Comparison of ENCODE assay signal across 17 cellular contexts in the genomic region with DNA sequence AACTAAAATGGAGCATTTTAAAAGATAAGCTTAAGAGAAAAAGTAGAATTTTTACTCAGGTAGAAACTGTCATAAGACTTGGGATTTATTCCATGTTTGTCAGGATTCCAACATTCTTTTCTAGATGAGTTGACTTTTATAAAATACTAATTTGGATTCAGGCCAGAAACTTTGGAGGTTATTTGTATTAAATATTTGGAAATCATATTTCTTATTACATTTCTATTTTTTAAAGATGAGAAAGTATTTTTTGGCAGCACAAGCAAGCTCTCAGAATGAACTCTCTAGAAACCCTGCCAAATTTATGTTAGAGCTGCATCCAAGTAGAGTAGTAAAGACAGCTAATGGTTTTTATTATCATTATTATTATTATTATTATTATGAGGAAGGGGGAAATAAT.
"Had no signal": no experiment of that assay in that cellular context is flagged by ENCODE, and none has a peak within 500 bp of the region (broad histone marks: within the 10 kb centered on the region; RNA-seq: fewer than 3 reads in every experiment).

No MANE protein-coding gene starts in this region.

- ATAC-seq: activated CD4-positive, alpha-beta T cell treated with anti-CD3 and anti-CD28 coated beads for 36 hours; activated T-cell treated with anti-CD3 and anti-CD28 coated beads, Interleukin-2, amount 50 U/mL, for 4 hours; foreskin keratinocyte; left ventricle myocardium superior; stimulated activated effector memory CD8-positive, alpha-beta T cell treated with anti-CD3 and anti-CD28 coated beads, Interleukin-12 subunit alpha, Interleukin-12 subunit beta, amount 100 ng/mL, for 72 hours; T-helper 17 cell had no signal

- H3K4me1 ChIP-seq: foreskin keratinocyte, thyroid gland, uterus had no signal

- H3K4me3 Mint-ChIP-seq: activated CD4-positive, alpha-beta memory T cell treated with anti-CD3 and anti-CD28 coated beads for 36 hours; activated CD4-positive, alpha-beta T cell treated with anti-CD3 and anti-CD28 coated beads for 36 hours; activated naive CD4-positive, alpha-beta T cell treated with anti-CD3 and anti-CD28 coated beads, Interleukin-2, amount 50 U/mL, for 24 hours; activated T-cell treated with anti-CD3 and anti-CD28 coated beads, Interleukin-2, amount 50 U/mL, for 4 hours; brain; neural crest cell; stimulated activated effector memory CD8-positive, alpha-beta T cell treated with anti-CD3 and anti-CD28 coated beads, Interleukin-12 subunit alpha, Interleukin-12 subunit beta, amount 100 ng/mL, for 72 hours; T-helper 17 cell had no signal

- DNase-seq: activated CD4-positive, alpha-beta memory T cell treated with anti-CD3 and anti-CD28 coated beads for 36 hours; activated CD4-positive, alpha-beta T cell treated with anti-CD3 and anti-CD28 coated beads for 36 hours; activated effector memory CD4-positive, alpha-beta T cell treated with Interleukin-2 at 50 U/mL for 16 hours; activated T-cell treated with anti-CD3 and anti-CD28 coated beads, Interleukin-2, amount 50 U/mL, for 4 hours; amniotic stem cell; foreskin keratinocyte; glutamatergic neuron; kidney glomerular epithelial cell; left ventricle myocardium superior; mesendoderm; T-helper 17 cell; thyroid gland; uterus had no signal

- H3K27ac Mint-ChIP-seq: activated CD4-positive, alpha-beta memory T cell treated with anti-CD3 and anti-CD28 coated beads for 36 hours; activated CD4-positive, alpha-beta T cell treated with anti-CD3 and anti-CD28 coated beads for 36 hours; activated naive CD4-positive, alpha-beta T cell treated with anti-CD3 and anti-CD28 coated beads, Interleukin-2, amount 50 U/mL, for 24 hours; stimulated activated effector memory CD8-positive, alpha-beta T cell treated with anti-CD3 and anti-CD28 coated beads, Interleukin-12 subunit alpha, Interleukin-12 subunit beta, amount 100 ng/mL, for 72 hours; T-helper 17 cell had no signal

- H3K4me3 ChIP-seq: thyroid gland, uterus had no signal

- H3K4me1 Mint-ChIP-seq: activated CD4-positive, alpha-beta T cell treated with anti-CD3 and anti-CD28 coated beads for 36 hours; activated naive CD4-positive, alpha-beta T cell treated with anti-CD3 and anti-CD28 coated beads, Interleukin-2, amount 50 U/mL, for 24 hours; stimulated activated effector memory CD8-positive, alpha-beta T cell treated with anti-CD3 and anti-CD28 coated beads, Interleukin-12 subunit alpha, Interleukin-12 subunit beta, amount 100 ng/mL, for 72 hours; T-helper 17 cell had no signal

- H3K9me3 ChIP-seq: thyroid gland, uterus had no signal

- H3K27ac ChIP-seq: foreskin keratinocyte, thyroid gland, uterus had no signal

- H3K36me3 Mint-ChIP-seq: activated CD4-positive, alpha-beta memory T cell treated with anti-CD3 and anti-CD28 coated beads for 36 hours; activated naive CD4-positive, alpha-beta T cell treated with anti-CD3 and anti-CD28 coated beads, Interleukin-2, amount 50 U/mL, for 24 hours; brain; stimulated activated effector memory CD8-positive, alpha-beta T cell treated with anti-CD3 and anti-CD28 coated beads, Interleukin-12 subunit alpha, Interleukin-12 subunit beta, amount 100 ng/mL, for 72 hours had no signal

- H3K27me3 Mint-ChIP-seq: activated CD4-positive, alpha-beta memory T cell treated with anti-CD3 and anti-CD28 coated beads for 36 hours; brain; T-helper 17 cell had no signal

- H3K36me3 ChIP-seq: thyroid gland, uterus had no signal

- H3K27me3 ChIP-seq: foreskin keratinocyte, thyroid gland, uterus had no signal

- H3K9me3 Mint-ChIP-seq: activated CD4-positive, alpha-beta memory T cell treated with anti-CD3 and anti-CD28 coated beads for 36 hours; activated naive CD4-positive, alpha-beta T cell treated with anti-CD3 and anti-CD28 coated beads, Interleukin-2, amount 50 U/mL, for 24 hours; activated T-cell treated with anti-CD3 and anti-CD28 coated beads, Interleukin-2, amount 50 U/mL, for 4 hours; stimulated activated effector memory CD8-positive, alpha-beta T cell treated with anti-CD3 and anti-CD28 coated beads, Interleukin-12 subunit alpha, Interleukin-12 subunit beta, amount 100 ng/mL, for 72 hours had no signal
